ENCODE assay signal across 8 cellular contexts in the genomic region with DNA sequence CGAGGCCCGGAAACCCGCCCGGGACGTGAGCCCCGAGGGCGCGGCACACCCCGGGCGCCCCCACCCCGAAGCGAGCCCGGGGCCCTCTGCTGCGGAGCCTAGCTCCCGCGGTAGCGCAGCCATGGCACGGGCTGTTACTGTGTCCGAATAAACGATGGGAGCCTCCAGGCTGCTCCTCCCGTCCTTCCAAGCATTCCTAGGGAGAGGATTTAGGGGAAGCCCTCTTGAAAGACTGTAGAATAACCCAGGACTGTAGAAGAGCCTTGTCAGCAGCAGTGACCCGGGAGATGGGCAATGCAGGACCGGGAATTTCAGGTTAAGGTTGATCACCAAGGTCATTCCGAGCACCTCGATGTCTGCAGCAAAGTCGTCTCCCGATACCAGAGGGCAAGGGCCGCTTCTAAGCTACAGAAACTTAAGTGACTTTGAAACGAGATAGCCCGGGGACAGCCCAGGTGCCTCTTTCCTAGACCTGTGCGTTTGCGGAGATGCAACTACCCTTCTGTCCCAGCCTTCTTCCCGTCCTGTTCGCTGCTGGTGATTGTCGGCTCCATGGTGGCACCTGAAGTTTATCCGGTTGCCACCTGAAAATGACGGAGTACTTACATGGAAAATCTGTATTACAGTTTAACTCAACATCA. TPM values are rescaled to one million over a fixed set of nuclear protein-coding genes. Genes with fewer than 3 reads are reported as not detected.
DNase-seq lines count a peak whose midpoint lies in the region; ATAC-seq and TF ChIP-seq lines count a peak whose summit lies in the region.

No MANE protein-coding gene starts in this region.

- 2 to 3% (median 2%) methylated on average over 27 to 37 of the region's 37 CpGs for WGBS in psoas muscle, 3 donors

- H3K27me3 ChIP-seq in Karpas-422 (ENCODE audit: low read length) (no peaks in the 10 kb centered on the region), foreskin keratinocyte (no peaks in the 10 kb centered on the region), psoas muscle (ENCODE audit: insufficient read depth in 3 of 3, low read length in 2 of 3) (no peaks in the 10 kb centered on the region)

- intact Hi-C loops in psoas muscle (cut with DNase I) = loop anchor here (5.0 to 10.0 kb wide), 3 partner anchors 37 to 195 kb away; a partner anchor contains a TSS

- no peaks in the 10 kb centered on the region for H3K9me2 ChIP-seq in Karpas-422 (replicated peaks; ENCODE audit: insufficient read depth, low read length)

- peaks cover 39% of the 10 kb centered on the region for H3K79me2 ChIP-seq in Karpas-422 (ENCODE audit: low read length)

- ATAC-seq in foreskin keratinocyte (no peak), psoas muscle (peak in 1 of 4 donors; percentile 5)

- H3K9ac ChIP-seq in Karpas-422 (ENCODE audit: low read length) = peak overlapping the region; percentile 87

- H3K4me3 ChIP-seq in Karpas-422 (ENCODE audit: low read length) (peak overlapping the region; percentile 96), psoas muscle (peak overlapping the region; percentile 94)

- peaks cover 31% of the 10 kb centered on the region for H3K4me1 ChIP-seq in Karpas-422 (ENCODE audit: low read length)
- peaks cover 11% of the 10 kb centered on the region for H3K4me1 ChIP-seq in foreskin keratinocyte
- peaks cover 18% of the 10 kb centered on the region for H3K4me1 ChIP-seq in psoas muscle

- H3K4me2 ChIP-seq in Karpas-422 (ENCODE audit: low read depth, low read length, poor library complexity, severe bottlenecking) = peak overlapping the region; percentile 98

- DNase-seq in NCI-H510A treated with DMSO at 0.1 percent for 48 hours (lab: John Stamatoyannopoulos, UW) = peak; percentile 9
- no peak for DNase-seq in NCI-H510A (lab: John Stamatoyannopoulos, UW)
- DNase-seq in Karpas-422 = peak; percentile 69
- DNase-seq in activated T-cell treated with anti-CD3 and anti-CD28 coated beads, Interleukin-2, amount 50 U/mL, for 48 hours = peak; percentile 43 to 50
- DNase-seq in foreskin keratinocyte = no peak
- no peak for DNase-seq in psoas muscle
- no peak for DNase-seq in NCI-H2107 treated with DMSO at 0.1 percent for 48 hours (lab: John Stamatoyannopoulos, UW; ENCODE audit: unreplicated experiment)
- DNase-seq in HuH-7.5 (ENCODE audit: low spot score) = no peak

- H3K36me3 ChIP-seq in Karpas-422 (ENCODE audit: insufficient read depth, low read length) = no peaks in the 10 kb centered on the region
- H3K36me3 ChIP-seq in psoas muscle (ENCODE audit: insufficient read depth in 1 of 2, low read depth in 1 of 2) = no peaks in the 10 kb centered on the region

- H3K27ac ChIP-seq in Karpas-422 (ENCODE audit: low read length) = peak overlapping the region; percentile 65
- peak overlapping the region; percentile 67 for H3K27ac ChIP-seq in foreskin keratinocyte
- H3K27ac ChIP-seq in psoas muscle = peak overlapping the region; percentile 91

- H4K20me1 ChIP-seq in Karpas-422 (ENCODE audit: insufficient read depth, low read depth, low read length) = peaks cover 5% of the 10 kb centered on the region; the same call in 1 of the 2 replicates

- H2AFZ ChIP-seq in Karpas-422 (ENCODE audit: low read length) = peak overlapping the region; percentile 92

- no peak for TF ChIP-seq CTCF in foreskin keratinocyte (conservative IDR thresholded peaks at IDR 0.05)
- TF ChIP-seq CTCF in psoas muscle (IDR thresholded peaks at IDR 0.05) = no peak

- H3K9me3 ChIP-seq in Karpas-422 (ENCODE audit: low read length) = no peaks in the 10 kb centered on the region
- H3K9me3 ChIP-seq in psoas muscle = no peaks in the 10 kb centered on the region

RNA-seq across cellular contexts. Expression of a gene that starts 0.7 kb away (rescaled TPM):
- total RNA-seq in Karpas-422 (2014; rRNA removed; shearing (Covaris generic); ENCODE audit: low replicate concordance) = 34.8 and 50.1 TPM in 2 replicates
- total RNA-seq in foreskin keratinocyte (42.9 and 51.4 TPM in 2 replicates), psoas muscle (1 to 10 TPM; 5.0 to 9.9 (median 7.8) TPM)
- polyA plus RNA-seq in foreskin keratinocyte (7.5 and 7.7 TPM in 2 replicates), psoas muscle (1 to 10 TPM; 3.6 to 7.7 (median 4.4) TPM)

RNA-seq across cellular contexts. Expression of a gene that starts 39.4 kb away (rescaled TPM):
- total RNA-seq in Karpas-422 (2014; rRNA removed; shearing (Covaris generic); ENCODE audit: low replicate concordance) = 56.9 and 118 TPM in 2 replicates
- total RNA-seq in foreskin keratinocyte = 117 and 120 TPM in 2 replicates
- 37.2 and 43.6 TPM in 2 replicates for polyA plus RNA-seq in foreskin keratinocyte
- total RNA-seq in psoas muscle = 100 to 1,000 TPM; 161 to 372 (median 274) TPM
- polyA plus RNA-seq in psoas muscle = 100 to 1,000 TPM; 134 to 374 (median 256) TPM

Comparison
In these comparisons a context has a peak if more than half of its experiments do, and no peak if none do; other contexts are left out.
1. DNase-seq: peak in NCI-H510A treated with DMSO at 0.1 percent for 48 hours (single experiment), Karpas-422 (single experiment) and activated T-cell treated with anti-CD3 and anti-CD28 coated beads, Interleukin-2, amount 50 U/mL, for 48 hours (2 of 2); none in NCI-H510A (single experiment), foreskin keratinocyte (0 of 2), psoas muscle (0 of 2), NCI-H2107 treated with DMSO at 0.1 percent for 48 hours (single experiment) and HuH-7.5 (single experiment).
2. Peak in every context shown above with its lines, with median percentiles within 50 percentile points of each other: H3K27ac ChIP-seq.